In genomic region chr17:50050431-50051032, GRCh38 we compare ENCODE assay signal across 1 cellular context.
TF ChIP-seq lines count a peak whose summit lies in the region.

No MANE protein-coding gene starts in this region.

TF ChIP-seq in HEK293, 187 proteins besides CTCF, POLR2A, EP300 and RAD21 (continued from another document):
- TF ChIP-seq PRDM10 (tag by site-specific recombination; IDR thresholded peaks at IDR 0.05) = no peak
- no peak for TF ChIP-seq ZBTB44 (tag by site-specific recombination; IDR thresholded peaks at IDR 0.05)
- TF ChIP-seq KLF17 (tag by site-specific recombination; IDR thresholded peaks at IDR 0.05) = no peak
- no peak for TF ChIP-seq ZNF692 (tag by site-specific recombination; IDR thresholded peaks at IDR 0.05)
- TF ChIP-seq ZNF18 (tag by site-specific recombination; IDR thresholded peaks at IDR 0.05) = no peak
- TF ChIP-seq ZNF596 (tag by site-specific recombination; IDR thresholded peaks at IDR 0.05) = no peak
- no peak for TF ChIP-seq ZBTB21 (tag by site-specific recombination; IDR thresholded peaks at IDR 0.05)
- no peak for TF ChIP-seq TSHZ1 (tag by site-specific recombination; IDR thresholded peaks at IDR 0.05; ENCODE audit: borderline replicate concordance)
- no peak for TF ChIP-seq ZNF24 (tag by site-specific recombination; IDR thresholded peaks at IDR 0.05)
- TF ChIP-seq GLI2 (tag by site-specific recombination; IDR thresholded peaks at IDR 0.05; ENCODE audit: borderline replicate concordance, low read depth) = no peak
- TF ChIP-seq ZNF530 (tag by site-specific recombination; IDR thresholded peaks at IDR 0.05; ENCODE audit: low read depth) = no peak
- no peak for TF ChIP-seq KLF16 (tag by site-specific recombination; IDR thresholded peaks at IDR 0.05)
- no peak for TF ChIP-seq BCL11A (tag by site-specific recombination; IDR thresholded peaks at IDR 0.05; ENCODE audit: low read depth)
- no peak for TF ChIP-seq ZNF777 (tag by site-specific recombination; IDR thresholded peaks at IDR 0.05; ENCODE audit: borderline replicate concordance)
- no peak for TF ChIP-seq ZNF747 (tag by site-specific recombination; IDR thresholded peaks at IDR 0.05)
- TF ChIP-seq ZNF561 (tag by site-specific recombination; IDR thresholded peaks at IDR 0.05; ENCODE audit: borderline replicate concordance) = no peak
